ENCODE assay signal across 10 cellular contexts in genomic region chr18:46639386-46639785, GRCh38. TPM values are rescaled to one million over a fixed set of nuclear protein-coding genes. Genes with fewer than 3 reads are reported as not detected.
"Had no signal": no experiment of that assay in that cellular context is flagged by ENCODE, and none has a peak within 500 bp of the region (broad histone marks: within the 10 kb centered on the region; RNA-seq: fewer than 3 reads in every experiment).

No MANE protein-coding gene starts in this region.

- H2AFZ ChIP-seq: GM23338 had no signal

- H3K4me3 ChIP-seq: GM23338, HAP-1 had no signal

- H3K4me3 Mint-ChIP-seq: GM23338, HFFc6, IgD-negative memory B cell had no signal

- H3K36me3 Mint-ChIP-seq: IgD-negative memory B cell had no signal

- H3K4me2 ChIP-seq: GM23338 had no signal

- H3K9me3 Mint-ChIP-seq: GM23338, HFFc6 had no signal

- H3K9me3 ChIP-seq: HAP-1 had no signal

- H3K4me1 ChIP-seq: HAP-1 had no signal

- H3K4me1 Mint-ChIP-seq: GM23338, IgD-negative memory B cell had no signal

- H3K36me3 ChIP-seq: HAP-1 had no signal

- H3K27ac Mint-ChIP-seq: GM23338, HFFc6 had no signal

- DNase-seq: H7, HFFc6 had no signal

- ATAC-seq: GM23338, HCT116, HepG2 had no signal

- H3K27ac ChIP-seq: HL-60 had no signal

RNA-seq across cellular contexts. Expression of gene LOXHD1, which starts 17.6 kb away (rescaled TPM):
- total RNA-seq: H1, HepG2, HFFc6, HT1080 had no signal
- polyA plus RNA-seq: GM23338, HepG2, IgD-negative memory B cell had no signal
